ENCODE assay signal across 12 cellular contexts in genomic region chr1:116743535-116743934, GRCh38. TPM values are rescaled to one million over a fixed set of nuclear protein-coding genes. Genes with fewer than 3 reads are reported as not detected.
"Had no signal": no experiment of that assay in that cellular context is flagged by ENCODE, and none has a peak within 500 bp of the region (broad histone marks: within the 10 kb centered on the region; RNA-seq: fewer than 3 reads in every experiment).

No MANE protein-coding gene starts in this region.

- DNase-seq: activated CD4-positive, alpha-beta T cell treated with anti-CD3 and anti-CD28 coated beads, Interleukin-2, amount 50 U/mL, for 1 hour; activated effector memory CD4-positive, alpha-beta T cell treated with Interleukin-2 at 50 U/mL for 16 hours; activated T-cell treated with anti-CD3 and anti-CD28 coated beads, Interleukin-2, amount 50 U/mL, for 1 hour; central memory CD4-positive, alpha-beta T cell; effector memory CD8-positive, alpha-beta T cell; hippocampal formation; midbrain; stimulated activated CD4-positive, alpha-beta T cell treated with anti-CD3 and anti-CD28 coated beads, Interleukin-15, amount 100 ng/mL, for 24 hours; stimulated activated CD4-positive, alpha-beta T cell treated with anti-CD3 and anti-CD28 coated beads, Interleukin-4, amount 100 ng/mL, for 24 hours; stimulated activated naive CD8-positive, alpha-beta T cell treated with anti-CD3 and anti-CD28 coated beads, Interleukin-15, amount 100 ng/mL, for 72 hours had no signal

- ATAC-seq: effector memory CD8-positive, alpha-beta T cell; stimulated activated naive CD8-positive, alpha-beta T cell treated with anti-CD3 and anti-CD28 coated beads, Interleukin-15, amount 100 ng/mL, for 72 hours had no signal

- H3K27ac ChIP-seq: thoracic aorta had no signal

- H3K4me3 Mint-ChIP-seq: effector memory CD8-positive, alpha-beta T cell; stimulated activated naive CD8-positive, alpha-beta T cell treated with anti-CD3 and anti-CD28 coated beads, Interleukin-15, amount 100 ng/mL, for 72 hours had no signal

- H3K27me3 Mint-ChIP-seq: effector memory CD8-positive, alpha-beta T cell; stimulated activated naive CD8-positive, alpha-beta T cell treated with anti-CD3 and anti-CD28 coated beads, Interleukin-15, amount 100 ng/mL, for 72 hours had no signal

- H3K36me3 ChIP-seq: thoracic aorta had no signal

- H3K4me3 ChIP-seq: thoracic aorta had no signal

RNA-seq across cellular contexts. Expression of gene CD2, which starts 10.7 kb away (rescaled TPM):
- total RNA-seq: kidney epithelial cell had no signal
